In the genomic region with DNA sequence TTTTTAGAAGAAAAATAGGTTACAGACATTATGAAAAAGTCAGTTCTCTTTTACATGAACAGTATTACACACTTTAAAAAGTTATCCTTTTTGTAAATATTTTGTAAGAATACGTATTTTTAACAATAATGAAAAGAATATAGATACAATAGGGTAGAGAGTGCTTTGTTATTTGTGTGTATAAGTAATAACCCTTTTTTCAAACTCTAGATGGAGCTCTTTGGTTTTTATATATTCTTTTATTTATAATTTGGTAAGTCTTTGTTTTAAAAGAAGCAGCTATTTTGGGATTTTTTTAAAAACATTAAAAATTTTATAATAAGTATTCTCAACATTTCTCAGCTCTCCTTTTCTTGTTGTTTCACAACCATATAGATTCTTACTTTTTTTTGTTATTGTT, we compare ENCODE assay signal across 17 cellular contexts. TPM values are rescaled to one million over a fixed set of nuclear protein-coding genes. Genes with fewer than 3 reads are reported as not detected.
A peak's percentile ranks its signal among the peaks of the same experiment; 100 is the strongest.
DNase-seq lines count a peak whose midpoint lies in the region; ATAC-seq and TF ChIP-seq lines count a peak whose summit lies in the region.
"Had no signal": no experiment of that assay in that cellular context is flagged by ENCODE, and none has a peak within 500 bp of the region (broad histone marks: within the 10 kb centered on the region; RNA-seq: fewer than 3 reads in every experiment).

No MANE protein-coding gene starts in this region.

- WGBS in heart right ventricle, 2 donors = 78 to 88% methylated on average over 1 of the region's 1 CpG
- 68 to 83% (median 78%) methylated on average over 1 of the region's 1 CpG for WGBS in heart left ventricle, 4 donors

- intact Hi-C loops in heart right ventricle (cut with DNase I) (no loop called here), heart left ventricle (cut with DNase I) (loop anchor here in 2 of 10 donors (10.0 kb wide), 1 partner anchor 673 kb away; no protein-coding TSS in a partner anchor)

- no peaks in the 10 kb centered on the region for H3K36me3 Mint-ChIP-seq in type B pancreatic cell
- no peaks in the 10 kb centered on the region for H3K36me3 Mint-ChIP-seq in activated naive CD4-positive, alpha-beta T cell treated with anti-CD3 and anti-CD28 coated beads, Interleukin-2, amount 10 ng/mL, durations not matched to agents 7 days and 5 days

- no peak for TF ChIP-seq POLR2A in heart left ventricle (IDR thresholded peaks at IDR 0.05)

- H3K9me3 Mint-ChIP-seq in type B pancreatic cell = no peaks in the 10 kb centered on the region
- H3K9me3 Mint-ChIP-seq in activated naive CD4-positive, alpha-beta T cell treated with anti-CD3 and anti-CD28 coated beads, Interleukin-2, amount 10 ng/mL, durations not matched to agents 7 days and 5 days = no peaks in the 10 kb centered on the region
- H3K9me3 Mint-ChIP-seq: activated T-cell treated with anti-CD3 and anti-CD28 coated beads, Interleukin-2, amount 50 U/mL, for 24 hours; dendritic cell treated with granulocyte-macrophage colony-stimulating factor and Interleukin-4, amounts not matched to agents 40 ng/mL and 50 ng/mL, for 4 days; memory B cell; stimulated activated naive CD8-positive, alpha-beta T cell treated with anti-CD3 and anti-CD28 coated beads, Interleukin-15, amount 100 ng/mL, for 72 hours had no signal

- H3K36me3 ChIP-seq in heart right ventricle (peaks cover 0 to 22% (median 0%) of the 10 kb centered on the region in 9 donors), heart left ventricle (peaks cover 0 to 22% (median 0%) of the 10 kb centered on the region in 9 donors)
- H3K36me3 ChIP-seq: adrenal gland had no signal

- H3K27me3 Mint-ChIP-seq in type B pancreatic cell = no peaks in the 10 kb centered on the region
- H3K27me3 Mint-ChIP-seq in activated naive CD4-positive, alpha-beta T cell treated with anti-CD3 and anti-CD28 coated beads, Interleukin-2, amount 10 ng/mL, durations not matched to agents 7 days and 5 days = no peaks in the 10 kb centered on the region
- H3K27me3 Mint-ChIP-seq: activated T-cell treated with anti-CD3 and anti-CD28 coated beads, Interleukin-2, amount 50 U/mL, for 24 hours; dendritic cell treated with granulocyte-macrophage colony-stimulating factor and Interleukin-4, amounts not matched to agents 40 ng/mL and 50 ng/mL, for 4 days; memory B cell; stimulated activated naive CD8-positive, alpha-beta T cell treated with anti-CD3 and anti-CD28 coated beads, Interleukin-15, amount 100 ng/mL, for 72 hours had no signal

- H3K9me3 ChIP-seq in heart right ventricle (no peaks in the 10 kb centered on the region), heart left ventricle (no peaks in the 10 kb centered on the region)
- H3K9me3 ChIP-seq: adrenal gland had no signal

- DNase-seq in heart right ventricle = no peak
- no peak for DNase-seq in heart left ventricle
- no peak for DNase-seq in foreskin keratinocyte
- no peak for DNase-seq in type B pancreatic cell (ENCODE audit: extremely low spot score, unreplicated experiment)
- no peak for DNase-seq in effector CD8-positive, alpha-beta T cell (lab: John Stamatoyannopoulos, UW)
- no peak for DNase-seq in activated naive CD4-positive, alpha-beta T cell treated with anti-CD3 and anti-CD28 coated beads, Interleukin-2, amount 10 ng/mL, durations not matched to agents 7 days and 5 days
- DNase-seq in stimulated activated CD4-positive, alpha-beta T cell treated with anti-CD3 and anti-CD28 coated beads, Interleukin-4, amount 100 ng/mL, for 24 hours = no peak
- DNase-seq: activated T-cell treated with anti-CD3 and anti-CD28 coated beads, Interleukin-2, amount 50 U/mL, for 24 hours; adrenal gland; foreskin fibroblast; H7; stimulated activated naive CD8-positive, alpha-beta T cell treated with anti-CD3 and anti-CD28 coated beads, Interleukin-15, amount 100 ng/mL, for 72 hours; T-helper 2 cell had no signal

- H3K4me3 Mint-ChIP-seq in type B pancreatic cell = no peak overlapping the region
- no peak overlapping the region for H3K4me3 Mint-ChIP-seq in activated naive CD4-positive, alpha-beta T cell treated with anti-CD3 and anti-CD28 coated beads, Interleukin-2, amount 10 ng/mL, durations not matched to agents 7 days and 5 days
- H3K4me3 Mint-ChIP-seq: activated T-cell treated with anti-CD3 and anti-CD28 coated beads, Interleukin-2, amount 50 U/mL, for 24 hours; dendritic cell treated with granulocyte-macrophage colony-stimulating factor and Interleukin-4, amounts not matched to agents 40 ng/mL and 50 ng/mL, for 4 days; memory B cell; stimulated activated naive CD8-positive, alpha-beta T cell treated with anti-CD3 and anti-CD28 coated beads, Interleukin-15, amount 100 ng/mL, for 72 hours had no signal

- CTCF ChIA-PET in activated naive CD4-positive, alpha-beta T cell treated with anti-CD3 and anti-CD28 coated beads, Interleukin-2, amount 10 ng/mL, durations not matched to agents 7 days and 5 days (lab: Charles Lee) = interaction anchor here (0.8 to 1.0 kb wide), 4 partner anchors 23 to 341 kb away, joined by 3 read pairs; no protein-coding TSS in a partner anchor

- H3K4me1 Mint-ChIP-seq in type B pancreatic cell (ENCODE audit: unreplicated experiment) = no peaks in the 10 kb centered on the region
- no peaks in the 10 kb centered on the region for H3K4me1 Mint-ChIP-seq in activated naive CD4-positive, alpha-beta T cell treated with anti-CD3 and anti-CD28 coated beads, Interleukin-2, amount 10 ng/mL, durations not matched to agents 7 days and 5 days
- H3K4me1 Mint-ChIP-seq: stimulated activated naive CD8-positive, alpha-beta T cell treated with anti-CD3 and anti-CD28 coated beads, Interleukin-15, amount 100 ng/mL, for 72 hours had no signal

- ATAC-seq in heart right ventricle (no peak), heart left ventricle (no peak), foreskin keratinocyte (no peak)
- ATAC-seq: K562; stimulated activated naive CD8-positive, alpha-beta T cell treated with anti-CD3 and anti-CD28 coated beads, Interleukin-15, amount 100 ng/mL, for 72 hours had no signal

- H3K4me3 ChIP-seq in heart right ventricle (no peak overlapping the region), heart left ventricle (no peak overlapping the region)
- H3K4me3 ChIP-seq: adrenal gland, K562 had no signal

- TF ChIP-seq CTCF in heart right ventricle (IDR thresholded peaks at IDR 0.05) (peak in 5 of 9 donors; percentile 11 to 40 (median 35)), heart left ventricle (IDR thresholded peaks at IDR 0.05) (peak in 4 of 12 donors; percentile 13 to 35 (median 33)), VCaP (conservative IDR thresholded peaks at IDR 0.05) (peak; percentile 42), foreskin keratinocyte (conservative IDR thresholded peaks at IDR 0.05) (peak; percentile 44), type B pancreatic cell (conservative IDR thresholded peaks at IDR 0.05) (peak; percentile 44)

- H3K27me3 ChIP-seq in heart right ventricle (no peaks in the 10 kb centered on the region), heart left ventricle (no peaks in the 10 kb centered on the region), foreskin keratinocyte (no peaks in the 10 kb centered on the region)
- H3K27me3 ChIP-seq: adrenal gland had no signal

- H3K27ac ChIP-seq in heart right ventricle = no peak overlapping the region
- H3K27ac ChIP-seq in heart left ventricle = no peak overlapping the region
- no peak overlapping the region for H3K27ac ChIP-seq in VCaP
- H3K27ac ChIP-seq in foreskin keratinocyte = no peak overlapping the region
- H3K27ac ChIP-seq: adrenal gland had no signal

- H3K27ac Mint-ChIP-seq in type B pancreatic cell = no peak overlapping the region
- H3K27ac Mint-ChIP-seq in activated naive CD4-positive, alpha-beta T cell treated with anti-CD3 and anti-CD28 coated beads, Interleukin-2, amount 10 ng/mL, durations not matched to agents 7 days and 5 days = no peak overlapping the region
- H3K27ac Mint-ChIP-seq: activated T-cell treated with anti-CD3 and anti-CD28 coated beads, Interleukin-2, amount 50 U/mL, for 24 hours; dendritic cell treated with granulocyte-macrophage colony-stimulating factor and Interleukin-4, amounts not matched to agents 40 ng/mL and 50 ng/mL, for 4 days; memory B cell; stimulated activated naive CD8-positive, alpha-beta T cell treated with anti-CD3 and anti-CD28 coated beads, Interleukin-15, amount 100 ng/mL, for 72 hours had no signal

- H3K4me1 ChIP-seq in heart right ventricle (peaks cover 0 to 12% (median 0%) of the 10 kb centered on the region in 9 donors), heart left ventricle (peaks cover 0 to 9% (median 0%) of the 10 kb centered on the region in 12 donors), foreskin keratinocyte (no peaks in the 10 kb centered on the region)

RNA-seq across cellular contexts. Expression of gene ACYP2, which starts 46.2 kb away (rescaled TPM):
- total RNA-seq in heart right ventricle = 10 to 100 TPM; 48.6 to 87.1 (median 78.1) TPM
- 10 to 100 TPM; 45.7 to 56.5 TPM for polyA plus RNA-seq in heart right ventricle
- 10 to 100 TPM; 39.7 to 83.1 (median 53.2) TPM for total RNA-seq in heart left ventricle
- polyA plus RNA-seq in heart left ventricle = 100 to 1,000 TPM in 1 of 2 donors, 10 to 100 TPM in 1; 42.0 to 107 TPM
- total RNA-seq in foreskin keratinocyte = 5.5 and 5.7 TPM in 2 replicates
- polyA plus RNA-seq in foreskin keratinocyte = 6.9 and 7.2 TPM in 2 replicates
- 9.8 and 10.1 TPM in 2 replicates for total RNA-seq in type B pancreatic cell (ENCODE audit: low replicate concordance)
